In the genomic region with DNA sequence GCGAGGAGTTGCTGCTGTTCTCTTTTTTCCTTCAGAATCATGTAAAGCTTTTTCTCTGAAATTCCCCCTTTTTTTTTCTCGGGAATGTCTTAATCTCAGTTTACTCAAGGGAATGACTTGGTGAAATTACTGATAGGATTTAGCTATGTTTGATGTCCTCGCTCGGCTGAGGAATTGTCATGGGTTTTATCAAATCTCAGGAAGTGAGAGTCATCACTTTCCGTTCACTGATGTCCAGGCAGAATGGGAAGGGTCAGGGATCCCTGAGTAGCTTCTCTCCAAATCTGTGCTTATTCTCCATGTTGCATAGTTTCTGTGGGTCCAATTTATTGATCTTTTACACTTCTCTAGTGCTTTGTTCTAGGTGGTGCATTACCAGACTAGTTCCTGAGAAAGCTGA, we compare ENCODE assay signal across 11 cellular contexts. TPM values are rescaled to one million over a fixed set of nuclear protein-coding genes. Genes with fewer than 3 reads are reported as not detected.
DNase-seq lines count a peak whose midpoint lies in the region; ATAC-seq and TF ChIP-seq lines count a peak whose summit lies in the region.
"Had no signal": no experiment of that assay in that cellular context is flagged by ENCODE, and none has a peak within 500 bp of the region (broad histone marks: within the 10 kb centered on the region; RNA-seq: fewer than 3 reads in every experiment).

No MANE protein-coding gene starts in this region.

- no peak for TF ChIP-seq POLR2A in uterus (IDR thresholded peaks at IDR 0.05)

- no peaks in the 10 kb centered on the region for H3K9me3 ChIP-seq in heart right ventricle
- H3K9me3 ChIP-seq in mucosa of rectum (ENCODE audit: control insufficient read depth in 2 of 2, low read length in 2 of 2): no peaks in the 10 kb centered on the region
- no peaks in the 10 kb centered on the region for H3K9me3 ChIP-seq in uterus

- intact Hi-C loops in heart right ventricle (cut with DNase I): loop anchor here in 2 of 10 donors (5.0 to 10.0 kb wide), 2 partner anchors 61 to 306 kb away; a partner anchor contains a TSS
- intact Hi-C loops in Right ventricle myocardium superior (cut with DNase I): no loop called here
- intact Hi-C loops in uterus (cut with DNase I; ENCODE audit: low total_unique reads): no loop called here

- WGBS in heart right ventricle, 2 donors: 39 to 53% methylated on average over 5 of the region's 5 CpGs

- H3K27ac ChIP-seq in heart right ventricle: peak overlapping the region in 9 of 10 donors; percentile 21 to 86 (median 66)
- H3K27ac ChIP-seq in caudate nucleus (ENCODE audit: low read depth, low read length): peak overlapping the region; percentile 23
- H3K27ac ChIP-seq in mucosa of rectum (ENCODE audit: low read depth in 2 of 2, low read length in 2 of 2): peak overlapping the region; percentile 52 to 62
- peak overlapping the region; percentile 46 to 53 for H3K27ac ChIP-seq in uterus
- H3K27ac ChIP-seq: C4-2B had no signal

- DNase-seq in heart right ventricle (no peak), Right ventricle myocardium superior (no peak), caudate nucleus (lab: John Stamatoyannopoulos, UW) (no peak), uterus (no peak), iPS-NIHi11 (ENCODE audit: low spot score) (no peak), activated gamma-delta T cell treated with Interleukin-2 at 50 U/mL for 16 hours (no peak)
- DNase-seq: aorta, HCEC 1CT had no signal

- H3K36me3 ChIP-seq in heart right ventricle (peaks cover 0 to 54% (median 0%) of the 10 kb centered on the region in 9 donors), mucosa of rectum (ENCODE audit: control insufficient read depth in 2 of 2, insufficient read depth in 2 of 2, low read length in 2 of 2) (peaks cover 0 to 2% of the 10 kb centered on the region in 2 donors), uterus (no peaks in the 10 kb centered on the region)

- H3K9ac ChIP-seq in mucosa of rectum (ENCODE audit: low read depth in 1 of 2, low read length in 2 of 2): peak overlapping the region in 1 of 2 donors; percentile 17

- H3K27me3 ChIP-seq in heart right ventricle: no peaks in the 10 kb centered on the region
- H3K27me3 ChIP-seq in mucosa of rectum (ENCODE audit: control insufficient read depth in 2 of 2, insufficient read depth in 2 of 2, low read length in 2 of 2): no peaks in the 10 kb centered on the region
- no peaks in the 10 kb centered on the region for H3K27me3 ChIP-seq in uterus

- H3K4me1 ChIP-seq in heart right ventricle (peaks cover 4 to 79% (median 27%) of the 10 kb centered on the region in 9 donors), mucosa of rectum (ENCODE audit: control insufficient read depth in 2 of 2, insufficient read depth in 2 of 2, low read length in 2 of 2) (peaks cover 0 to 18% of the 10 kb centered on the region in 2 donors), uterus (no peaks in the 10 kb centered on the region)

- H3K4me3 ChIP-seq in heart right ventricle (peak overlapping the region in 7 of 10 donors; percentile 7 to 49 (median 42)), mucosa of rectum (ENCODE audit: low read length in 2 of 2) (peak overlapping the region in 1 of 2 donors; percentile 59), uterus (peak overlapping the region in 1 of 2 donors; percentile 18)

- TF ChIP-seq CTCF in heart right ventricle (IDR thresholded peaks at IDR 0.05) (no peak), uterus (IDR thresholded peaks at IDR 0.05) (no peak)

- ATAC-seq in heart right ventricle (peak in 4 of 8 donors; percentile 26 to 58 (median 36)), Right ventricle myocardium superior (ENCODE audit: poor library complexity) (no peak), HG03432 (IDR thresholded peaks at IDR 0.05; ENCODE audit: unreplicated experiment) (no peak)

RNA-seq across cellular contexts. Expression of a gene that starts 6.3 kb away (rescaled TPM):
- total RNA-seq in heart right ventricle (10 to 100 TPM in 1 of 10 donors, 1 to 10 TPM in 6, under 1 TPM in 3; 0.78 to 14.5 (median 1.8) TPM), Right ventricle myocardium superior (2.5 TPM), uterus (1 to 10 TPM in 2 of 4 donors, under 1 TPM in 2; 0.59 to 4.1 (median 1.6) TPM)
- 1 to 10 TPM in 1 of 2 donors, under 1 TPM in 1; 0.55 to 1.7 TPM for polyA plus RNA-seq in heart right ventricle

RNA-seq across cellular contexts. Expression of a gene that starts 17.7 kb away (rescaled TPM):
- under 1 TPM in 5 of 10 donors, not detected in 5; 0.06 to 0.21 (median 0.07) TPM for total RNA-seq in heart right ventricle
- polyA plus RNA-seq in heart right ventricle: under 1 TPM in 1 of 2 donors, not detected in 1; 0.07 TPM
- total RNA-seq in Right ventricle myocardium superior: not detected
- total RNA-seq in uterus: under 1 TPM in 2 of 4 donors, not detected in 2; 0.21 to 0.28 TPM
- polyA plus RNA-seq: aorta had no signal

RNA-seq across cellular contexts. Expression of a gene that starts 46.7 kb away (rescaled TPM):
- total RNA-seq in heart right ventricle (10 to 100 TPM; 48.3 to 66.0 (median 52.4) TPM), Right ventricle myocardium superior (47.4 TPM), uterus (100 to 1,000 TPM in 3 of 4 donors, 10 to 100 TPM in 1; 73.5 to 231 (median 131) TPM)
- 10 to 100 TPM; 11.9 to 35.7 TPM for polyA plus RNA-seq in heart right ventricle
